ENCODE assay signal across 14 cellular contexts in the genomic region with DNA sequence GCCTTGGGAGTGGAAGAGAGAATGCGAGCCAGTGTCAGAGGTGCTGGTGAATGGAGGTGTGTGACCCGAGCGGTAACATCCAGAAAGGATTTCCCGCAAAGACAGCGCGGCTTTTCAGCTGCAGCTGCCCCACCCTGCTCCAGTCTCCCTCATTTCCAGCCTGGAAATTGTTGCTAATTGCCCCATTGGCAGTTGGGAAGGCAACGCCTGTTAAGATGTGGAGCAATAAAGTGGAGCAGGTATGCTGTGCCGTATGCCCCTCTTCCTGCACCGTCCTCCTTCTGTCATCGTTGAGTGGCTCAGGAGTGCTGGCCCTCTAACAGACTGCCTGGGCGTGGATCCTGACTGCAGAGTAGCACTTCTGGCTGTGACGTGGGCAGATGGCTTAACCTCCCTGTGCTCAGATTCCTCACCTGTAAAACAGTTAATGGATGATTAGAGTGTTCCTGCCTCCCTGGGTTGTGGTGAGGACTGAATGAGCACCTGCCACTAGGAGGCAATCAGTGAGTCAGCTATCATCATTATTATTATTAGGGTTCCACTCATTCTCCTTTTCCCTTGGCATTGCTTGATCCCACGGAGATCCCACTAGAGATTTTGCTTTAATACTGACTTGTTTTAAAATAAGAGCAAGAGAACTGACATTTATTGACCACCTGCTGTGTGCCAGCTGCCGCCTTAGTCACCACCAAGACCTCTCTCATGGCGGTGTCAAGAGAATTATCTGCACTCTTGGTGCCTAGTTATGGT. TPM values are rescaled to one million over a fixed set of nuclear protein-coding genes. Genes with fewer than 3 reads are reported as not detected.
A peak's percentile ranks its signal among the peaks of the same experiment; 100 is the strongest.
DNase-seq lines count a peak whose midpoint lies in the region; ATAC-seq and TF ChIP-seq lines count a peak whose summit lies in the region.
"Had no signal": no experiment of that assay in that cellular context is flagged by ENCODE, and none has a peak within 500 bp of the region (broad histone marks: within the 10 kb centered on the region; RNA-seq: fewer than 3 reads in every experiment).

No MANE protein-coding gene starts in this region.

- H3K36me3 Mint-ChIP-seq in WTC11: peaks cover 18% of the 10 kb centered on the region

- H3K4me1 Mint-ChIP-seq in WTC11: no peaks in the 10 kb centered on the region

- H3K27ac ChIP-seq in right lobe of liver: peak overlapping the region in 2 of 3 donors; percentile 69 to 78
- H3K27ac ChIP-seq: esophagus squamous epithelium, suprapubic skin had no signal

- H3K27ac Mint-ChIP-seq in WTC11: no peak overlapping the region
- H3K27ac Mint-ChIP-seq: T-helper 1 cell treated with Interleukin-12 subunit alpha and Interleukin-12 subunit beta and Interleukin-4 antibody, amounts not matched to agents 30 μg/mL and 1 μg/mL, for 36 hours had no signal

- TF ChIP-seq POLR2A in right lobe of liver (IDR thresholded peaks at IDR 0.05): no peak

- CTCF ChIA-PET in WTC11 (lab: Charles Lee) (interaction anchor here (1.0 to 1.5 kb wide), 4 partner anchors 16 to 312 kb away, joined by 3 to 6 read pairs (median 3); no protein-coding TSS in a partner anchor), HEK293T (lab: Yijun Ruan, JAX) (no interaction called here)

- POLR2A ChIA-PET in WTC11 (lab: Charles Lee) (no interaction called here), HEK293T (lab: Yijun Ruan, JAX) (no interaction called here)

- peaks cover 11% of the 10 kb centered on the region; the same call in 1 of the 2 replicates for H3K9me3 Mint-ChIP-seq in WTC11
- H3K9me3 Mint-ChIP-seq: T-helper 1 cell treated with Interleukin-12 subunit alpha and Interleukin-12 subunit beta and Interleukin-4 antibody, amounts not matched to agents 30 μg/mL and 1 μg/mL, for 36 hours had no signal

- TF ChIP-seq CTCF in WTC11 (IDR thresholded peaks at IDR 0.05) (no peak), right lobe of liver (IDR thresholded peaks at IDR 0.05) (no peak)

- ATAC-seq in WTC11 (peak; percentile 70), right lobe of liver (peak in 2 of 4 donors; percentile 2 to 3)
- ATAC-seq: body of pancreas had no signal

- H3K4me1 ChIP-seq in right lobe of liver: peaks cover 0 to 70% (median 27%) of the 10 kb centered on the region in 4 donors

- H3K4me3 Mint-ChIP-seq in WTC11: no peak overlapping the region
- H3K4me3 Mint-ChIP-seq: T-helper 1 cell treated with Interleukin-12 subunit alpha and Interleukin-12 subunit beta and Interleukin-4 antibody, amounts not matched to agents 30 μg/mL and 1 μg/mL, for 36 hours had no signal

- intact Hi-C loops in right lobe of liver (cut with DNase I): no loop called here

- no peaks in the 10 kb centered on the region for H3K9me3 ChIP-seq in right lobe of liver
- H3K9me3 ChIP-seq: body of pancreas, esophagus squamous epithelium, suprapubic skin had no signal

- WGBS in right lobe of liver (ENCODE audit: insufficient coverage, low coverage, low lambda C conversion rate, missing lambda C conversion rate): 79% methylated on average over 6 of the region's 15 CpGs

- no peaks in the 10 kb centered on the region for H3K36me3 ChIP-seq in right lobe of liver
- H3K36me3 ChIP-seq: suprapubic skin had no signal

- H3K27me3 ChIP-seq in right lobe of liver: no peaks in the 10 kb centered on the region
- H3K27me3 ChIP-seq: body of pancreas, esophagus squamous epithelium, suprapubic skin had no signal

- peak overlapping the region in 1 of 3 donors; percentile 9 for H3K4me3 ChIP-seq in right lobe of liver
- H3K4me3 ChIP-seq: body of pancreas, esophagus squamous epithelium, suprapubic skin had no signal

- peak; percentile 27 for DNase-seq in COLO668 (lab: John Stamatoyannopoulos, UW; ENCODE audit: unreplicated experiment)
- peak; percentile 75 for DNase-seq in NCI-H146 (lab: John Stamatoyannopoulos, UW)
- DNase-seq in WTC11 (ENCODE audit: low spot score): no peak
- no peak for DNase-seq in right lobe of liver
- DNase-seq in 8988T: no peak
- DNase-seq in SHP77 (lab: John Stamatoyannopoulos, UW): no peak
- DNase-seq in effector CD8-positive, alpha-beta T cell (lab: John Stamatoyannopoulos, UW): no peak
- no peak for DNase-seq in HEK293T (ENCODE audit: extremely low spot score)
- DNase-seq: body of pancreas, esophagus squamous epithelium, kidney, NCI-H226 had no signal

- H3K27me3 Mint-ChIP-seq in WTC11 (ENCODE audit: low read depth): no peaks in the 10 kb centered on the region; the same call in 1 of the 2 replicates

TF ChIP-seq in WTC11, 78 proteins besides CTCF, POLR2A, EP300 and RAD21:
- TF ChIP-seq MYBL2 (CRISPR knock-in tag; IDR thresholded peaks at IDR 0.05) (no peak), ZNF138 (CRISPR knock-in tag; conservative IDR thresholded peaks at IDR 0.05) (no peak)

TF ChIP-seq in HEK293T, 16 proteins besides CTCF, POLR2A, EP300 and RAD21:
- TF ChIP-seq FOXM1 (IDR thresholded peaks at IDR 0.05; ENCODE audit: borderline replicate concordance): no peak
- no peak for TF ChIP-seq BHLHE40 (IDR thresholded peaks at IDR 0.05; ENCODE audit: borderline replicate concordance)
- no peak for TF ChIP-seq ZNF384 (IDR thresholded peaks at IDR 0.05)
- TF ChIP-seq SP1 (IDR thresholded peaks at IDR 0.05): no peak
- no peak for TF ChIP-seq TARDBP (IDR thresholded peaks at IDR 0.05)
- no peak for TF ChIP-seq LEF1 (IDR thresholded peaks at IDR 0.05; ENCODE audit: borderline replicate concordance)
- TF ChIP-seq HDGF (IDR thresholded peaks at IDR 0.05; ENCODE audit: borderline replicate concordance): no peak
- TF ChIP-seq CTBP1 (IDR thresholded peaks at IDR 0.05; ENCODE audit: borderline replicate concordance): no peak
- TF ChIP-seq, protein P1, sequence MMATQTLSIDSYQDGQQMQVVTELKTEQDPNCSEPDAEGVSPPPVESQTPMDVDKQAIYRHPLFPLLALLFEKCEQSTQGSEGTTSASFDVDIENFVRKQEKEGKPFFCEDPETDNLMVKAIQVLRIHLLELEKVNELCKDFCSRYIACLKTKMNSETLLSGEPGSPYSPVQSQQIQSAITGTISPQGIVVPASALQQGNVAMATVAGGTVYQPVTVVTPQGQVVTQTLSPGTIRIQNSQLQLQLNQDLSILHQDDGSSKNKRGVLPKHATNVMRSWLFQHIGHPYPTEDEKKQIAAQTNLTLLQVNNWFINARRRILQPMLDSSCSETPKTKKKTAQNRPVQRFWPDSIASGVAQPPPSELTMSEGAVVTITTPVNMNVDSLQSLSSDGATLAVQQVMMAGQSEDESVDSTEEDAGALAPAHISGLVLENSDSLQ (IDR thresholded peaks at IDR 0.05): no peak
- TF ChIP-seq L3MBTL2 (conservative IDR thresholded peaks at IDR 0.05): no peak
- no peak for TF ChIP-seq FOXA1 (IDR thresholded peaks at IDR 0.05)
- TF ChIP-seq SUZ12 (IDR thresholded peaks at IDR 0.05): no peak
- TF ChIP-seq ARNT (IDR thresholded peaks at IDR 0.05): no peak
- no peak for TF ChIP-seq FOXK2 (IDR thresholded peaks at IDR 0.05)
- no peak for TF ChIP-seq ELF4 (IDR thresholded peaks at IDR 0.05)
- no peak for TF ChIP-seq NFRKB (IDR thresholded peaks at IDR 0.05)

RNA-seq across cellular contexts. Expression of a gene that starts 11.7 kb away (rescaled TPM):
- total RNA-seq in WTC11 (2021): 17.3 to 20.9 TPM (median 17.7 TPM) in 3 replicates
- 10 to 100 TPM; 23.4 to 30.0 (median 26.9) TPM for total RNA-seq in right lobe of liver

Comparison
In these comparisons a context has a peak if more than half of its experiments do, and no peak if none do; other contexts are left out.
1. DNase-seq: peak in COLO668 (single experiment) and NCI-H146 (single experiment); none in WTC11 (single experiment), right lobe of liver (0 of 3), 8988T (single experiment), SHP77 (0 of 2), effector CD8-positive, alpha-beta T cell (single experiment) and HEK293T (single experiment).